In the genomic region with DNA sequence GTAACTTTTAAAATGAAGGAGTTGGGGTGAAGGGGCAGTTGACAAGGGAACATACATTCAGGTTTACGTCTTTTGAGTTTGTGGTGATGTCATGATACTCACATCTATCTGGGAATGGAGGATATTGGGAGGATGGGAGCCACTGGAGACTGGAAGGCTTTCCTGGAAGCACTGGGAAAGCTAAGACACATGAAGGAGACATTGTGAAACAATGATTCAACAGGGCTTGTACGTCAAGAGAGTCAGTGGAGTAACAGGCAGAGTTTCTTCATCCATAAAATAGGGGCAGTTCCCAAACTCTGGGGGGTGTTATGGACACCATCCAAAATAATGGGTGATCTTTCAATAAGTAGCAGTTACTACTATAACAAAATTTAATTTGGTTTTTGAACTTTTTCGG, we compare ENCODE assay signal across 13 cellular contexts.
"Had no signal": no experiment of that assay in that cellular context is flagged by ENCODE, and none has a peak within 500 bp of the region (broad histone marks: within the 10 kb centered on the region; RNA-seq: fewer than 3 reads in every experiment).

No MANE protein-coding gene starts in this region.

- DNase-seq: activated B cell treated with CpG ODN at 0.5 μM for 24 hours; activated CD4-positive, alpha-beta T cell treated with anti-CD3 and anti-CD28 coated beads for 48 hours; activated gamma-delta T cell treated with Interleukin-2 at 50 U/mL for 16 hours; activated naive CD8-positive, alpha-beta T cell treated with anti-CD3 and anti-CD28 coated beads, Interleukin-2, amount 10 ng/mL, durations not matched to agents 7 days and 5 days; aorta; head of caudate nucleus; nephron progenitor cell; occipital lobe; stimulated activated naive CD8-positive, alpha-beta T cell treated with anti-CD3 and anti-CD28 coated beads, Interleukin-15, amount 100 ng/mL, for 72 hours; SW 1271; testis; upper lobe of left lung had no signal

- H3K4me3 ChIP-seq: right atrium auricular region, testis, upper lobe of left lung had no signal

- H3K9me3 ChIP-seq: right atrium auricular region, testis, upper lobe of left lung had no signal

- H3K36me3 ChIP-seq: right atrium auricular region, upper lobe of left lung had no signal

- H3K27ac ChIP-seq: right atrium auricular region, testis, upper lobe of left lung had no signal

- H3K27me3 ChIP-seq: right atrium auricular region, testis, upper lobe of left lung had no signal

- H3K4me1 ChIP-seq: right atrium auricular region, upper lobe of left lung had no signal
